1 cellular context compared by ENCODE assay signal in the genomic region with DNA sequence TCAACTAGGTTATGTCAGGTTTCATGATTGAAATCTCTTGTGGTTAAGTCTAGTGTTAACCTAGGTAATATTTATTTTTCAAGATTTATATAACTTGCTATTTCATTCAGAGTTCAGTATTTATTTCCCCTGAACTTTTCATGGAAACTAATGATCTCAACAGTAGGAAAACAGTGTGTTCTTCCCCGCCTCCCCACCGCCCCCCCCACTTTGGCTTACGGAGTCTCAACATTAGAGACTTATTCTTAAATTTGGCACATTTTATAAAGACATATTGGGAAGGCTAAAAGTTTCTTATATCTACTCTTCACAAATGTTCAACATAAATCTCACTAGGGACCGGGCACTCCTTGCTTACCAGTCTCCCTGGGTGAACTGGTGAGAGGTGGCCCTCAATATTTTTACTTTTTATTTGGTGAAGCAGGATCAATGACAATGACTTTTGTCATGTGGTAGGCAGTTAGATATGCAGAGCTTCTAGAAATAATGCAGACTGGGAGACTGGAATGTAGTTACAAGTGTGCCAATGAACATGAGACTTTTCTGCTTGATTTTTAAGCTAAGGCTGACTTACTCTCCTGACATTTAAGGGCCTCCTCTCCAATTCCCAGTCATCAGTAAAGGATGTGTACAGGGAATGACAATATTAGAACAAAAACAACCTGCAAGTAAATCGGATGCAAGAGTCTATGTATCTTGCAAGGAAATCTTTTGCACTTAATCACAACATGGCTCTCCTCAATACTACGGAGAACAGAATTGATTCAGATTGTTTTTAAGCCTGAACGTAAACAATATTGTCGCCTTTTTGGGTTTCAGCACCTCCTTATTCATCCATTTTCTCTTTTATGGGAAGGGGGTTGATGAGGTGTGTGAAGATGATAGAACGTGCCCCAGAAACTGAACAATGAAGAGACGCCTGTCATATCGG.
TF ChIP-seq lines count a peak whose summit lies in the region.

No MANE protein-coding gene starts in this region.

TF ChIP-seq in HCT116, 20 proteins besides CTCF, POLR2A, EP300 and RAD21 (continued from another document):
- no peak for TF ChIP-seq REST (IDR thresholded peaks at IDR 0.05; ENCODE audit: low read depth)
- TF ChIP-seq CEBPB (IDR thresholded peaks at IDR 0.05; ENCODE audit: low read depth) = no peak
- TF ChIP-seq, protein P1, sequence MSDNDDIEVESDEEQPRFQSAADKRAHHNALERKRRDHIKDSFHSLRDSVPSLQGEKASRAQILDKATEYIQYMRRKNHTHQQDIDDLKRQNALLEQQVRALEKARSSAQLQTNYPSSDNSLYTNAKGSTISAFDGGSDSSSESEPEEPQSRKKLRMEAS (IDR thresholded peaks at IDR 0.05) = no peak
- TF ChIP-seq ELF1 (IDR thresholded peaks at IDR 0.05; ENCODE audit: borderline replicate concordance, low read depth) = no peak
- no peak for TF ChIP-seq TCF7L2 (IDR thresholded peaks at IDR 0.05; ENCODE audit: borderline replicate concordance, extremely low read depth, insufficient read depth, insufficient read length)
- no peak for TF ChIP-seq ATF3 (IDR thresholded peaks at IDR 0.05)
- TF ChIP-seq SP1 (IDR thresholded peaks at IDR 0.05; ENCODE audit: low read depth) = no peak
- no peak for TF ChIP-seq JUND (IDR thresholded peaks at IDR 0.05)
- TF ChIP-seq SRF (IDR thresholded peaks at IDR 0.05; ENCODE audit: low read depth) = no peak
- TF ChIP-seq ZNF274 (IDR thresholded peaks at IDR 0.05; ENCODE audit: low read depth, low read length) = no peak
